ENCODE assay signal across 17 cellular contexts in the genomic region with DNA sequence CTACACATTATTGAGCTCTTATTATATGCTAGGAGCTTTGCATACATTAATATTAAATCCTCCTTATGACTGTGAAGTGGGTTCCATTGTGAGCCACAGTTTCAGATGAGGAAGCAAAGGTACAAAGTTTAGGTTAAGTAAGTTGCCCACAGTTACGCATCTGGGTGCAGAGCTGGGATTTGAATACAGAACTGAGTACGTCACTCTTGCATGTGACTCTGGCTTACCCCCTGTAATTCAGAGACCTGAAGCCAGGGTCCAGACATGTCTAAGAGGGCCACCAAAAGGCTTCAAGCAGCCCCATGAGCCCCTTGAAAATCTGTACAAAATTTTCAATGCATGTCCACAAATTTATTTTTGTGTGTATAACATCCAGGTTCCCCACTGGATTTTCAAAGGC.
"Had no signal": no experiment of that assay in that cellular context is flagged by ENCODE, and none has a peak within 500 bp of the region (broad histone marks: within the 10 kb centered on the region; RNA-seq: fewer than 3 reads in every experiment).

No MANE protein-coding gene starts in this region.

- H3K27me3 ChIP-seq: MG63 had no signal

- H3K9me3 ChIP-seq: MG63, SJCRH30 had no signal

- H3K27ac ChIP-seq: SJCRH30 had no signal

- DNase-seq: KBM-7, MG63, NCI-H1092, NCI-H1105 treated with DMSO at 0.1 percent for 48 hours, NCI-H1417 treated with DMSO at 0.1 percent for 48 hours, NCI-H146, NCI-H1694 treated with DMSO at 0.1 percent for 48 hours, NCI-H1930, NCI-H2081, NCI-H2107, NCI-H2227 treated with DMSO at 0.1 percent for 48 hours, NCI-H69, NCI-H774, RPMI8226, SHP77, SJCRH30, SW 1271 had no signal

- H3K4me3 ChIP-seq: MG63, SJCRH30 had no signal

- H3K4me1 ChIP-seq: SJCRH30 had no signal

- H3K36me3 ChIP-seq: MG63, SJCRH30 had no signal
